ENCODE assay signal across 15 cellular contexts in the genomic region with DNA sequence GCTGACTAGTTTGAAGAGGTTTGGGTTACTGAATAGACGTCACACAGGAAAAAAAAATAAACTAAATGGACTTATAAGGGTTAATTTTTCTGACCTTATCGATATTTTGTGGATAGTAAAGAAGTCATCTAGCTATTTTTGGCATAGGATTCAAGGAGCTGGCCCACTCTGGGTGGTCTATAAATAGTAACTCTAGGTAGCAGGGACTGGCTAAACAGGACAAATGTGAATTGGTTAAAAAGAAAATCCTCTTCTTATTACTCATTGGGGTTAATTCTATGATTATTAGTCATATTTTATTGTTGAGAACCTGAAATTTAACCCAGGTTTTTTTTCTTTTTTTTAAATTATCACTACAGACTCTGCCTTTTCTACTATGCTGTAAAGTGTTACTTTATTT.
"Had no signal": no experiment of that assay in that cellular context is flagged by ENCODE, and none has a peak within 500 bp of the region (broad histone marks: within the 10 kb centered on the region; RNA-seq: fewer than 3 reads in every experiment).

No MANE protein-coding gene starts in this region.

- ATAC-seq: activated CD8-positive, alpha-beta memory T cell treated with anti-CD3 and anti-CD28 coated beads, Interleukin-2, amount 10 ng/mL, durations not matched to agents 7 days and 5 days; activated naive CD4-positive, alpha-beta T cell treated with anti-CD3 and anti-CD28 coated beads, Interleukin-2, amount 50 U/mL, for 72 hours; activated T-cell treated with anti-CD3 and anti-CD28 coated beads, Interleukin-2, amount 50 U/mL, for 4 hours had no signal

- H3K27ac ChIP-seq: prostate gland, sigmoid colon, suprapubic skin had no signal

- H3K36me3 ChIP-seq: prostate gland, sigmoid colon had no signal

- H3K9me3 ChIP-seq: prostate gland, sigmoid colon, suprapubic skin had no signal

- H3K4me3 ChIP-seq: prostate gland, sigmoid colon, suprapubic skin had no signal

- DNase-seq: activated CD4-positive, alpha-beta T cell treated with anti-CD3 and anti-CD28 coated beads, Interleukin-2, amount 50 U/mL, for 4 hours; activated CD4-positive, CD25-positive, alpha-beta regulatory T cell treated with anti-CD3 and anti-CD28 coated beads, Interleukin-2, amount 50 U/mL, for 72 hours; activated CD8-positive, alpha-beta memory T cell treated with anti-CD3 and anti-CD28 coated beads, Interleukin-2, amount 10 ng/mL, durations not matched to agents 7 days and 5 days; activated effector memory CD4-positive, alpha-beta T cell treated with anti-CD3 and anti-CD28 coated beads, Interleukin-2, amount 50 U/mL, for 16 hours; activated T-cell treated with anti-CD3 and anti-CD28 coated beads, Interleukin-2, amount 50 U/mL, for 4 hours; amniotic stem cell; endodermal cell; immature natural killer cell; occipital lobe; sigmoid colon; stimulated activated CD4-positive, alpha-beta T cell treated with anti-CD3 and anti-CD28 coated beads, Interleukin-2, amount 100 ng/mL, for 48 hours; stimulated activated naive CD4-positive, alpha-beta T cell treated with Interleukin-2 at 50 U/mL for 16 hours had no signal

- H3K4me1 ChIP-seq: prostate gland, sigmoid colon, suprapubic skin had no signal

- H3K27me3 ChIP-seq: sigmoid colon, suprapubic skin had no signal
